In the genomic region with DNA sequence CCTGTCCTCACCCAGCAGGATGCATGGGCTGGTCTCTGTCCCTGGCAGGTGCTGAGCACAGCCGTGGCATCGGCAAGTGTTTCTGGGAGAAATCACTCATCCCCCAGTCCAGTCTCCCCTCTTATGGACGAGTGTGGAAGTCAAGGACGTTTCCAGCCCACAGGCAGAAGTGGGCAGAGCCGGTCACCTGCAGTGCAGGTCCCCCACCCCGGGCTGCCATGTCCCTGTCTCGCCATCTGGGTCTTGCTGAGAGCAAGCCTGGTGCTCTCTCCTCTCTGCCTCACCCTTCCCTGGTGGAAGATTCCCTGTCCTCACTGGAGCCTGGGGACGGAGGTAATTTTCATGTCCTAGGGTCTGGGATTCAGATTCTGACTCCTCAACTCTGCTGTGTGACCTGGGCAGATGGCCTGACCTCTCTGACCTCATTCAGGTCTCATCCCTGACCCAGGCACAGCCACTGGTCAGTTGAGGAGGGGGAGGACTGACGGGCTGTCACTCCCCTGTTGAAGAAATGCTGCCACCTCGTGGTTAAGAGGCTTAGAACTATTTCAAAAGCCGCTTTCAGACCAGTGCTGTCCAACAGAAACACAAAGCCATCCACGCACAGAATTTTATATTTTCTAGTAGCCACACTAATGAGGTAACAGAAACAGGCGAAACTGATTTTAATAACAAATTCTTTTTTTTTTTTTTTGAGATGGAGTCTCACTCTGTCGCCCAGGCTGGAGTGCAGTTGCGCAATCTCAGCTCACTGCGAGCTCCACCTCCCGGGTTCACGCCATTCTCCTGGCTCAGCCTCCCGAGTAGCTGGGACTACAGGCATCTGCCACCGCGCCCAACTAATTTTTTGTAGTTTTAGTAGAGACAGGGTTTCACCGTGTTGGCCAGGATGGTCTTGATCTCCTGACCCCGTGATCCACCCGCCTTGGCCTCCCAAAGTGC, we compare ENCODE assay signal across 8 cellular contexts. TPM values are rescaled to one million over a fixed set of nuclear protein-coding genes. Genes with fewer than 3 reads are reported as not detected.
DNase-seq lines count a peak whose midpoint lies in the region; ATAC-seq and TF ChIP-seq lines count a peak whose summit lies in the region.

No MANE protein-coding gene starts in this region.

- CTCF ChIA-PET in RWPE1 (lab: Yijun Ruan, JAX), result interaction anchor here (0.7 kb wide), 3 partner anchors 68 to 354 kb away, joined by 3 read pairs; no protein-coding TSS in a partner anchor

- H3K4me3 ChIP-seq in epithelial cell of proximal tubule (ENCODE audit: low read depth, low read length), result no peak overlapping the region

- TF ChIP-seq CTCF in RWPE1 (conservative IDR thresholded peaks at IDR 0.05; ENCODE audit: low read depth) (peak; percentile 73), epithelial cell of proximal tubule (conservative IDR thresholded peaks at IDR 0.05; ENCODE audit: low read depth, low read length) (peak; percentile 76), mesothelial cell of epicardium (IDR thresholded peaks at IDR 0.05; ENCODE audit: unreplicated experiment) (peak; percentile 75)

- H3K27ac Mint-ChIP-seq in mesothelial cell of epicardium, result no peak overlapping the region

- peaks cover 15% of the 10 kb centered on the region for H3K27me3 Mint-ChIP-seq in mesothelial cell of epicardium (ENCODE audit: low read depth)

- H3K4me1 Mint-ChIP-seq in mesothelial cell of epicardium, result peaks cover 29% of the 10 kb centered on the region

- DNase-seq in NCI-H748 (lab: John Stamatoyannopoulos, UW; ENCODE audit: unreplicated experiment), result peak; percentile 48
- DNase-seq in NCI-H748 treated with DMSO at 0.1 percent for 48 hours (lab: John Stamatoyannopoulos, UW), result no peak
- DNase-seq in HS-27A (ENCODE audit: low read depth), result peak; percentile 47
- peak; percentile 74 for DNase-seq in RWPE1 (ENCODE audit: low spot score)
- DNase-seq in epithelial cell of proximal tubule (ENCODE audit: low read depth), result peak; percentile 26
- peak in 1 of 2 experiments; percentile 55 for DNase-seq in mesothelial cell of epicardium (ENCODE audit: low spot score in 2 of 2, unreplicated experiment in 2 of 2)

- H3K4me3 Mint-ChIP-seq in mesothelial cell of epicardium, result peak overlapping the region; percentile 60

- no peaks in the 10 kb centered on the region for H3K36me3 Mint-ChIP-seq in mesothelial cell of epicardium

- no peaks in the 10 kb centered on the region for H3K9me3 Mint-ChIP-seq in mesothelial cell of epicardium

- H3K27ac ChIP-seq in RWPE1, result no peak overlapping the region

- POLR2A ChIA-PET in RWPE1 (lab: Yijun Ruan, JAX; ENCODE audit: low non-redundant PET), result no interaction called here

- no peak for ATAC-seq in GM19324 (IDR thresholded peaks at IDR 0.05; ENCODE audit: low FRiP score, unreplicated experiment)
- ATAC-seq in GM18502 (IDR thresholded peaks at IDR 0.05; ENCODE audit: poor library complexity, unreplicated experiment), result no peak

RNA-seq across cellular contexts. Expression of gene CPZ, which starts 1.8 kb away (rescaled TPM):
- total RNA-seq in epithelial cell of proximal tubule (0.86 and 2.0 TPM in 2 replicates), mesothelial cell of epicardium (32.0 to 38.6 TPM (median 32.8 TPM) in 3 replicates)

RNA-seq across cellular contexts. Expression of gene GPR78, which starts 14.2 kb away (rescaled TPM):
- not detected in 2 replicates for total RNA-seq in epithelial cell of proximal tubule
- 2.4 to 3.8 TPM (median 3.2 TPM) in 3 replicates for total RNA-seq in mesothelial cell of epicardium

Comparison
In these comparisons a context has a peak if more than half of its experiments do, and no peak if none do; other contexts are left out.
1. RNA of gene CPZ, which starts 1.8 kb away (total RNA-seq): 32.0 to 38.6 TPM in mesothelial cell of epicardium; 0.86 to 2.0 TPM in epithelial cell of proximal tubule; every median in the first group is over 10 times any median in the second.
2. Peak in every context shown above with its lines, with median percentiles within 50 percentile points of each other: CTCF ChIP-seq.